ENCODE assay signal across 9 cellular contexts in genomic region chr20:50305636-50306477, GRCh38.
DNase-seq lines count a peak whose midpoint lies in the region; ATAC-seq and TF ChIP-seq lines count a peak whose summit lies in the region.
"Had no signal": no experiment of that assay in that cellular context is flagged by ENCODE, and none has a peak within 500 bp of the region (broad histone marks: within the 10 kb centered on the region; RNA-seq: fewer than 3 reads in every experiment).

No MANE protein-coding gene starts in this region.

- H3K27ac Mint-ChIP-seq in activated CD4-positive, alpha-beta memory T cell treated with anti-CD3 and anti-CD28 coated beads for 36 hours = no peak overlapping the region
- no peak overlapping the region for H3K27ac Mint-ChIP-seq in activated T-helper 17 cell treated with anti-CD3 and anti-CD28 coated beads, Interleukin-2, amount 50 U/mL, for 72 hours
- H3K27ac Mint-ChIP-seq: activated CD8-positive, alpha-beta memory T cell treated with anti-CD3 and anti-CD28 coated beads, Interleukin-2, amount 10 ng/mL, durations not matched to agents 7 days and 5 days had no signal

- H3K4me3 ChIP-seq in heart left ventricle (no peak overlapping the region), cardiac fibroblast (replicated peaks in 1 of 2; ENCODE audit: low read depth in 2 of 2, low read length in 2 of 2) (no peak overlapping the region), mesodermal cell (ENCODE audit: extremely low read depth, insufficient read depth, low read length, poor library complexity, severe bottlenecking) (no peak overlapping the region), aorta (ENCODE audit: low read length in 2 of 2) (no peak overlapping the region)

- TF ChIP-seq CTCF in heart left ventricle (IDR thresholded peaks at IDR 0.05) = no peak
- TF ChIP-seq CTCF in cardiac fibroblast (IDR thresholded peaks at IDR 0.05; ENCODE audit: low read depth, low read length) = no peak

- no peak overlapping the region for H3K4me3 Mint-ChIP-seq in activated CD4-positive, alpha-beta memory T cell treated with anti-CD3 and anti-CD28 coated beads for 36 hours
- H3K4me3 Mint-ChIP-seq in activated T-helper 17 cell treated with anti-CD3 and anti-CD28 coated beads, Interleukin-2, amount 50 U/mL, for 72 hours = no peak overlapping the region
- H3K4me3 Mint-ChIP-seq: activated CD8-positive, alpha-beta memory T cell treated with anti-CD3 and anti-CD28 coated beads, Interleukin-2, amount 10 ng/mL, durations not matched to agents 7 days and 5 days had no signal

- peak in 1 of 2 donors; percentile 34 for TF ChIP-seq POLR2A in heart left ventricle (IDR thresholded peaks at IDR 0.05)

- H3K27me3 Mint-ChIP-seq in activated CD4-positive, alpha-beta memory T cell treated with anti-CD3 and anti-CD28 coated beads for 36 hours = no peaks in the 10 kb centered on the region
- peaks cover 6% of the 10 kb centered on the region for H3K27me3 Mint-ChIP-seq in activated T-helper 17 cell treated with anti-CD3 and anti-CD28 coated beads, Interleukin-2, amount 50 U/mL, for 72 hours

- no peaks in the 10 kb centered on the region for H3K9me3 ChIP-seq in heart left ventricle
- H3K9me3 ChIP-seq in mesodermal cell (ENCODE audit: control insufficient read depth, low read length) = no peaks in the 10 kb centered on the region
- no peaks in the 10 kb centered on the region for H3K9me3 ChIP-seq in aorta (ENCODE audit: control insufficient read depth, low read length)

- H3K36me3 Mint-ChIP-seq in activated CD4-positive, alpha-beta memory T cell treated with anti-CD3 and anti-CD28 coated beads for 36 hours = no peaks in the 10 kb centered on the region
- no peaks in the 10 kb centered on the region for H3K36me3 Mint-ChIP-seq in activated T-helper 17 cell treated with anti-CD3 and anti-CD28 coated beads, Interleukin-2, amount 50 U/mL, for 72 hours (ENCODE audit: low read depth)
- H3K36me3 Mint-ChIP-seq: activated CD8-positive, alpha-beta memory T cell treated with anti-CD3 and anti-CD28 coated beads, Interleukin-2, amount 10 ng/mL, durations not matched to agents 7 days and 5 days had no signal

- no peaks in the 10 kb centered on the region for H3K27me3 ChIP-seq in heart left ventricle
- H3K27me3 ChIP-seq in aorta (ENCODE audit: control insufficient read depth in 1 of 2, insufficient read depth in 2 of 2, low read length in 1 of 2) = no peaks in the 10 kb centered on the region

- no peaks in the 10 kb centered on the region for H3K9me3 Mint-ChIP-seq in activated CD4-positive, alpha-beta memory T cell treated with anti-CD3 and anti-CD28 coated beads for 36 hours
- no peaks in the 10 kb centered on the region for H3K9me3 Mint-ChIP-seq in activated T-helper 17 cell treated with anti-CD3 and anti-CD28 coated beads, Interleukin-2, amount 50 U/mL, for 72 hours

- intact Hi-C loops in heart left ventricle (cut with DNase I) = loop anchor here in 8 of 10 donors (2.0 to 10.0 kb wide), 7 partner anchors 19 to 156 kb away; partner anchors contain the start of gene CEBPB (in 7 of the 8)
- intact Hi-C loops in cardiac septum (cut with DNase I) = loop anchor here (5.0 kb wide), 2 partner anchors 114 to 156 kb away; partner anchors contain the start of gene CEBPB
- intact Hi-C loops in aorta (cut with DNase I) = loop anchor here (5.0 to 10.0 kb wide), 2 partner anchors 111 to 114 kb away; partner anchors contain the start of gene CEBPB (in 2 of the 2)
- intact Hi-C loops in activated CD4-positive, alpha-beta memory T cell treated with anti-CD3 and anti-CD28 coated beads for 36 hours (cut with micrococcal nuclease) = no loop called here

- no peak for ATAC-seq in heart left ventricle
- ATAC-seq in aorta (ENCODE audit: low FRiP score) = no peak
- no peak for ATAC-seq in activated T-helper 17 cell treated with anti-CD3 and anti-CD28 coated beads, Interleukin-2, amount 50 U/mL, for 72 hours (replicated peaks)
- ATAC-seq: activated CD8-positive, alpha-beta memory T cell treated with anti-CD3 and anti-CD28 coated beads, Interleukin-2, amount 10 ng/mL, durations not matched to agents 7 days and 5 days had no signal

- H3K36me3 ChIP-seq in heart left ventricle = no peaks in the 10 kb centered on the region
- H3K36me3 ChIP-seq in mesodermal cell (ENCODE audit: control insufficient read depth, insufficient read depth, low read length) = no peaks in the 10 kb centered on the region
- H3K36me3 ChIP-seq in aorta (ENCODE audit: control insufficient read depth in 1 of 2, insufficient read depth in 2 of 2, low read length in 1 of 2) = no peaks in the 10 kb centered on the region

- peak overlapping the region; percentile 39 to 96 (median 92) for H3K27ac ChIP-seq in heart left ventricle
- peak overlapping the region; percentile 53 for H3K27ac ChIP-seq in mesodermal cell (ENCODE audit: low read depth, low read length, severe bottlenecking)
- H3K27ac ChIP-seq in aorta (ENCODE audit: low read depth in 1 of 2, low read length in 2 of 2) = peak overlapping the region in 1 of 2 donors; percentile 1

- POLR2A ChIA-PET in activated CD4-positive, alpha-beta memory T cell treated with anti-CD3 and anti-CD28 coated beads for 36 hours (lab: Charles Lee) = no interaction called here

- DNase-seq in heart left ventricle = no peak
- DNase-seq in cardiac septum (ENCODE audit: low spot score) = no peak
- peak; percentile 56 to 73 for DNase-seq in cardiac fibroblast (ENCODE audit: low read depth in 2 of 2)
- DNase-seq in aorta = peak; percentile 46 to 50
- no peak for DNase-seq in activated CD4-positive, alpha-beta memory T cell treated with anti-CD3 and anti-CD28 coated beads for 36 hours
- DNase-seq in NCI-H1092 treated with DMSO at 0.1 percent for 48 hours (lab: John Stamatoyannopoulos, UW) = no peak
- DNase-seq: activated CD8-positive, alpha-beta memory T cell treated with anti-CD3 and anti-CD28 coated beads, Interleukin-2, amount 10 ng/mL, durations not matched to agents 7 days and 5 days had no signal

- CTCF ChIA-PET in activated CD4-positive, alpha-beta memory T cell treated with anti-CD3 and anti-CD28 coated beads for 36 hours (lab: Charles Lee) = no interaction called here

- H3K4me1 Mint-ChIP-seq in activated CD4-positive, alpha-beta memory T cell treated with anti-CD3 and anti-CD28 coated beads for 36 hours (ENCODE audit: low read depth) = no peaks in the 10 kb centered on the region
- no peaks in the 10 kb centered on the region for H3K4me1 Mint-ChIP-seq in activated T-helper 17 cell treated with anti-CD3 and anti-CD28 coated beads, Interleukin-2, amount 50 U/mL, for 72 hours

- 59 to 71% (median 65%) methylated on average over 19 of the region's 19 CpGs for WGBS in heart left ventricle, 4 donors
- 61 to 68% methylated on average over 15 to 18 of the region's 19 CpGs for WGBS in mesodermal cell (ENCODE audit: insufficient coverage in 2 of 2), 2 experiments
- WGBS in aorta, 2 donors = 83 to 86% methylated on average over 19 of the region's 19 CpGs

- H3K4me1 ChIP-seq in heart left ventricle (peaks cover 0 to 84% (median 41%) of the 10 kb centered on the region in 12 donors), mesodermal cell (ENCODE audit: control insufficient read depth, insufficient read depth, low read length, poor library complexity, severe bottlenecking) (peaks cover 30% of the 10 kb centered on the region), aorta (ENCODE audit: control insufficient read depth in 1 of 2, insufficient read depth in 2 of 2, low read length in 2 of 2) (no peaks in the 10 kb centered on the region)

Comparison
In these comparisons a context has a peak if more than half of its experiments do, and no peak if none do; other contexts are left out.
1. DNase-seq: peak in cardiac fibroblast (2 of 2) and aorta (2 of 2); none in heart left ventricle (0 of 5), cardiac septum (single experiment), activated CD4-positive, alpha-beta memory T cell treated with anti-CD3 and anti-CD28 coated beads for 36 hours (single experiment) and NCI-H1092 treated with DMSO at 0.1 percent for 48 hours (single experiment).